ENCODE assay signal across 12 cellular contexts in genomic region chr13:49625392-49626137, GRCh38. TPM values are rescaled to one million over a fixed set of nuclear protein-coding genes. Genes with fewer than 3 reads are reported as not detected.
DNase-seq lines count a peak whose midpoint lies in the region; ATAC-seq, FAIRE-seq and TF ChIP-seq lines count a peak whose summit lies in the region.
"Had no signal": no experiment of that assay in that cellular context is flagged by ENCODE, and none has a peak within 500 bp of the region (broad histone marks: within the 10 kb centered on the region; RNA-seq: fewer than 3 reads in every experiment).

No MANE protein-coding gene starts in this region.

- no peak overlapping the region for H3K27ac Mint-ChIP-seq in activated CD8-positive, alpha-beta T cell treated with anti-CD3 and anti-CD28 coated beads for 36 hours
- H3K27ac Mint-ChIP-seq: stimulated activated naive CD8-positive, alpha-beta T cell treated with anti-CD3 and anti-CD28 coated beads, Interleukin-15, Interleukin-2, amounts not matched to agents 100 ng/mL and 50 ng/mL, for 24 hours had no signal

- ATAC-seq in A549, result peak in 1 of 2 experiments; percentile 54; a peak in 3 of 6 replicates
- no peak for ATAC-seq in activated CD8-positive, alpha-beta T cell treated with anti-CD3 and anti-CD28 coated beads for 36 hours

- no peak for TF ChIP-seq RAD21 in A549 (conservative IDR thresholded peaks at IDR 0.05 in 1 of 2, IDR thresholded peaks at IDR 0.05 in 1 of 2)

- no peak overlapping the region for H3K27ac ChIP-seq in A549
- H3K27ac ChIP-seq in effector memory CD4-positive, alpha-beta T cell (ENCODE audit: insufficient read depth, low read length, poor library complexity, severe bottlenecking), result no peak overlapping the region

- WGBS in A549 (ENCODE audit: missing lambda C conversion rate), result 77% methylated on average over 9 of the region's 12 CpGs

- FAIRE-seq in A549 (lab: Jason Lieb, UNC), result no peak
- FAIRE-seq in HTR-8/SVneo (lab: Jason Lieb, UNC), result no peak
- FAIRE-seq: endothelial cell of umbilical vein had no signal

- no peak for TF ChIP-seq POLR2A in A549 (IDR thresholded peaks at IDR 0.05; ENCODE audit: low read length)

- H3K36me3 Mint-ChIP-seq in activated CD8-positive, alpha-beta T cell treated with anti-CD3 and anti-CD28 coated beads for 36 hours (ENCODE audit: low read depth), result no peaks in the 10 kb centered on the region

- H3K9me3 ChIP-seq in A549 (no peaks in the 10 kb centered on the region), MG63 (no peaks in the 10 kb centered on the region)
- no peaks in the 10 kb centered on the region for H3K9me3 ChIP-seq in effector memory CD4-positive, alpha-beta T cell (ENCODE audit: control insufficient read depth, low read length)

- no peak overlapping the region for H3K4me3 Mint-ChIP-seq in activated CD8-positive, alpha-beta T cell treated with anti-CD3 and anti-CD28 coated beads for 36 hours
- H3K4me3 Mint-ChIP-seq: stimulated activated naive CD8-positive, alpha-beta T cell treated with anti-CD3 and anti-CD28 coated beads, Interleukin-15, Interleukin-2, amounts not matched to agents 100 ng/mL and 50 ng/mL, for 24 hours had no signal

- H3K27me3 ChIP-seq in MG63, result no peaks in the 10 kb centered on the region
- H3K27me3 ChIP-seq in effector memory CD4-positive, alpha-beta T cell (replicated peaks; ENCODE audit: control insufficient read depth, insufficient read depth, low read length, poor library complexity, severe bottlenecking), result no peaks in the 10 kb centered on the region

- H3K4me1 Mint-ChIP-seq in activated CD8-positive, alpha-beta T cell treated with anti-CD3 and anti-CD28 coated beads for 36 hours (ENCODE audit: low read depth), result peaks cover 7% of the 10 kb centered on the region

- TF ChIP-seq CTCF in A549 (IDR thresholded peaks at IDR 0.05), result no peak
- no peak for TF ChIP-seq CTCF in fibroblast of pulmonary artery (IDR thresholded peaks at IDR 0.05; ENCODE audit: low read length, missing control alignments)
- TF ChIP-seq CTCF in activated CD8-positive, alpha-beta T cell treated with anti-CD3 and anti-CD28 coated beads for 36 hours (IDR thresholded peaks at IDR 0.05), result no peak

- no peak for TF ChIP-seq EP300 in A549 (IDR thresholded peaks at IDR 0.05)

- DNase-seq in A549 (ENCODE audit: low read depth in 1 of 2, low spot score in 1 of 2) (peak in 1 of 2 experiments; percentile 14), MG63 (peak; percentile 51), fibroblast of pulmonary artery (ENCODE audit: low read depth) (peak; percentile 25), mucosa of gallbladder (ENCODE audit: low spot score) (peak; percentile 32), HTR-8/SVneo (ENCODE audit: insufficient read length, low spot score) (no peak), NCI-H82 (lab: John Stamatoyannopoulos, UW) (no peak)
- DNase-seq in activated CD8-positive, alpha-beta T cell treated with anti-CD3 and anti-CD28 coated beads for 36 hours, result no peak
- DNase-seq in effector memory CD4-positive, alpha-beta T cell, result no peak
- DNase-seq: DMS79, NCI-H146 had no signal

- peaks cover 10% of the 10 kb centered on the region; the same call in 2 of the 3 replicates for H3K4me1 ChIP-seq in A549
- no peaks in the 10 kb centered on the region for H3K4me1 ChIP-seq in effector memory CD4-positive, alpha-beta T cell (ENCODE audit: control insufficient read depth, insufficient read depth, low read length, poor library complexity, severe bottlenecking)

- intact Hi-C loops in activated CD8-positive, alpha-beta T cell treated with anti-CD3 and anti-CD28 coated beads for 36 hours (cut with micrococcal nuclease), result no loop called here

- no peaks in the 10 kb centered on the region for H3K9me3 Mint-ChIP-seq in activated CD8-positive, alpha-beta T cell treated with anti-CD3 and anti-CD28 coated beads for 36 hours
- H3K9me3 Mint-ChIP-seq: stimulated activated naive CD8-positive, alpha-beta T cell treated with anti-CD3 and anti-CD28 coated beads, Interleukin-15, Interleukin-2, amounts not matched to agents 100 ng/mL and 50 ng/mL, for 24 hours had no signal

- H3K4me3 ChIP-seq in A549 (no peak overlapping the region), MG63 (no peak overlapping the region), fibroblast of pulmonary artery (replicated peaks; ENCODE audit: low read depth, low read length) (no peak overlapping the region)
- H3K4me3 ChIP-seq in effector memory CD4-positive, alpha-beta T cell (ENCODE audit: insufficient read depth, low read depth, low read length, poor library complexity, severe bottlenecking), result no peak overlapping the region

- peak overlapping the region; percentile 23; the same call in 2 of the 3 replicates for H3K4me2 ChIP-seq in A549

- H3K36me3 ChIP-seq in MG63, result no peaks in the 10 kb centered on the region
- H3K36me3 ChIP-seq in effector memory CD4-positive, alpha-beta T cell (ENCODE audit: control insufficient read depth, insufficient read depth, low read length), result no peaks in the 10 kb centered on the region

- POLR2A ChIA-PET in A549 (lab: Yijun Ruan, JAX), result no interaction called here
- POLR2A ChIA-PET in activated CD8-positive, alpha-beta T cell treated with anti-CD3 and anti-CD28 coated beads for 36 hours (lab: Charles Lee), result no interaction called here

- H3K27me3 Mint-ChIP-seq in activated CD8-positive, alpha-beta T cell treated with anti-CD3 and anti-CD28 coated beads for 36 hours, result no peaks in the 10 kb centered on the region
- H3K27me3 Mint-ChIP-seq: stimulated activated naive CD8-positive, alpha-beta T cell treated with anti-CD3 and anti-CD28 coated beads, Interleukin-15, Interleukin-2, amounts not matched to agents 100 ng/mL and 50 ng/mL, for 24 hours had no signal

- CTCF ChIA-PET in A549 (lab: Yijun Ruan, JAX), result no interaction called here
- CTCF ChIA-PET in activated CD8-positive, alpha-beta T cell treated with anti-CD3 and anti-CD28 coated beads for 36 hours (lab: Charles Lee), result interaction anchor here (2.0 kb wide), 1 partner anchor 17 kb away, joined by 5 read pairs; no protein-coding TSS in a partner anchor

TF ChIP-seq in A549, 52 proteins besides CTCF, POLR2A, EP300 and RAD21:
- TF ChIP-seq MAFK (IDR thresholded peaks at IDR 0.05; ENCODE audit: partially characterized antibody) (peak; percentile 89), NPAS2 (CRISPR knock-in tag; IDR thresholded peaks at IDR 0.05; ENCODE audit: borderline replicate concordance) (no peak), RCOR1 (IDR thresholded peaks at IDR 0.05; ENCODE audit: low read depth, low read length) (no peak), E2F6 (IDR thresholded peaks at IDR 0.05; ENCODE audit: borderline replicate concordance, low read depth) (no peak), EHMT2 (IDR thresholded peaks at IDR 0.05; ENCODE audit: low read depth) (no peak), KDM5A (IDR thresholded peaks at IDR 0.05) (no peak)

RNA-seq across cellular contexts. Expression of gene ARL11, which starts 2.7 kb away (rescaled TPM):
- polyA plus RNA-seq in A549 (2011; rRNA removed) (not detected in 2 replicates), A549 (2017; fragmentation: RNase III; extraction: RNeasy Plus Mini Kit Qiagen cat#74134 plus additional on column Dnase treatment) (not detected in 3 replicates)
- polyA plus RNA-seq in A549 (2012; cell fraction: cytosol; rRNA removed), result not detected in 2 replicates
- not detected in 2 replicates for polyA plus RNA-seq in A549 (2012; cell fraction: nucleus; rRNA removed)
- not detected in 2 replicates for polyA minus RNA-seq in A549 (2011; rRNA and poly(A)+ RNA removed)
- total RNA-seq in MG63 (2014; rRNA removed; shearing (Covaris generic); ENCODE audit: low replicate concordance), result not detected in 2 replicates
- 2.8 TPM for total RNA-seq in mucosa of gallbladder
- under 1 TPM; 0.29 to 0.61 TPM for total RNA-seq in activated CD8-positive, alpha-beta T cell treated with anti-CD3 and anti-CD28 coated beads for 36 hours

RNA-seq across cellular contexts. Expression of gene RCBTB1, which starts 40.2 kb away (rescaled TPM):
- polyA plus RNA-seq in A549 (2011; rRNA removed), result 15.8 and 20.7 TPM in 2 replicates
- polyA plus RNA-seq in A549 (2012; cell fraction: cytosol; rRNA removed), result 5.9 and 6.8 TPM in 2 replicates
- polyA plus RNA-seq in A549 (2012; cell fraction: nucleus; rRNA removed), result 5.4 and 8.7 TPM in 2 replicates
- polyA plus RNA-seq in A549 (2017; fragmentation: RNase III; extraction: RNeasy Plus Mini Kit Qiagen cat#74134 plus additional on column Dnase treatment), result 10.2 to 11.9 TPM (median 10.6 TPM) in 3 replicates
- polyA minus RNA-seq in A549 (2011; rRNA and poly(A)+ RNA removed), result 10.4 and 10.6 TPM in 2 replicates
- 3.6 and 4.3 TPM in 2 replicates for total RNA-seq in MG63 (2014; rRNA removed; shearing (Covaris generic); ENCODE audit: low replicate concordance)
- 22.8 TPM for total RNA-seq in mucosa of gallbladder
- 10 to 100 TPM; 14.2 to 14.6 TPM for total RNA-seq in activated CD8-positive, alpha-beta T cell treated with anti-CD3 and anti-CD28 coated beads for 36 hours

Comparison
In these comparisons a context has a peak if more than half of its experiments do, and no peak if none do; other contexts are left out.
1. DNase-seq: peak in MG63 (single experiment), fibroblast of pulmonary artery (single experiment) and mucosa of gallbladder (single experiment); none in activated CD8-positive, alpha-beta T cell treated with anti-CD3 and anti-CD28 coated beads for 36 hours (single experiment), HTR-8/SVneo (single experiment), effector memory CD4-positive, alpha-beta T cell (0 of 3) and NCI-H82 (single experiment).